In the genomic region with DNA sequence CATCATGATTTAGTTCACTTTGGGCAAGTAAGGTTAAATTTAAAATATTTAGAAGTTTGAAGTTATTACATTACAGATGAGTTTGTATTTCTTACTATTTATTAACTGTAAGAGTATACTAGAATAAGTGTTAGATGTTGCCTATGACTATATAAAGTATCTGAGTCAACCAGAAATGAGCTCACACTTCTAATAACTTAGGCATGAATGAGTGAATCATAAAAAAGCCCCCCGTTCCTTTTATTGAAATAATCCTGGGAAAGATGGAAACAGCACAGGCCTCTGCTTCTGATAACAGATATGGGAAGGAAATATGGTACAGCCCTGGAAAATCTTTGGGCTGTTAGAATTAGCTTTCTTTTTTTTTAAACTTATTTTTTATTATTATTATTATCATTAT, we compare ENCODE assay signal across 22 cellular contexts.
DNase-seq lines count a peak whose midpoint lies in the region; ATAC-seq and TF ChIP-seq lines count a peak whose summit lies in the region.
"Had no signal": no experiment of that assay in that cellular context is flagged by ENCODE, and none has a peak within 500 bp of the region (broad histone marks: within the 10 kb centered on the region; RNA-seq: fewer than 3 reads in every experiment).

No MANE protein-coding gene starts in this region.

- peaks cover 19% of the 10 kb centered on the region for H3K4me1 Mint-ChIP-seq in mesothelial cell of epicardium

- intact Hi-C loops in right cardiac atrium (cut with DNase I) (loop anchor here in 1 of 4 donors (10.0 kb wide), 1 partner anchor 65 kb away; a partner anchor contains a TSS), cardiac septum (cut with DNase I) (loop anchor here (10.0 kb wide), 1 partner anchor 315 kb away; no protein-coding TSS in a partner anchor)

- H3K27ac ChIP-seq in right cardiac atrium (ENCODE audit: low read length): no peak overlapping the region
- H3K27ac ChIP-seq: esophagus squamous epithelium, right lobe of liver, upper lobe of right lung had no signal

- peaks cover 4% of the 10 kb centered on the region for H3K36me3 Mint-ChIP-seq in mesothelial cell of epicardium
- H3K36me3 Mint-ChIP-seq: activated naive CD8-positive, alpha-beta T cell had no signal

- H3K27me3 ChIP-seq in right cardiac atrium (ENCODE audit: control insufficient read depth, insufficient read depth): no peaks in the 10 kb centered on the region
- H3K27me3 ChIP-seq: breast epithelium, esophagus squamous epithelium, right lobe of liver, stomach, upper lobe of right lung had no signal

- peaks cover 11% of the 10 kb centered on the region for H3K9me3 Mint-ChIP-seq in mesothelial cell of epicardium
- H3K9me3 Mint-ChIP-seq: activated T-cell treated with anti-CD3 and anti-CD28 coated beads, Interleukin-2, amount 50 U/mL, for 72 hours had no signal

- peak; percentile 90 for DNase-seq in ELR (ENCODE audit: low read depth)
- DNase-seq in RPMI7951 (ENCODE audit: low read depth): peak; percentile 37
- DNase-seq in epithelial cell of esophagus (ENCODE audit: low read depth): peak; percentile 67
- DNase-seq in mesothelial cell of epicardium (ENCODE audit: low spot score in 2 of 2, unreplicated experiment in 2 of 2): no peak
- no peak for DNase-seq in right cardiac atrium
- DNase-seq in cardiac septum (ENCODE audit: low spot score): no peak
- DNase-seq in HuH-7.5 (ENCODE audit: low spot score): no peak
- DNase-seq in putamen (ENCODE audit: low spot score): no peak
- DNase-seq: activated T-cell treated with anti-CD3 and anti-CD28 coated beads, Interleukin-2, amount 50 U/mL, for 72 hours; CD4-positive, CD25-positive, alpha-beta regulatory T cell; esophagus squamous epithelium; left colon; NCI-H2081 treated with DMSO at 0.1 percent for 48 hours; NCI-H524 treated with DMSO at 0.1 percent for 48 hours; right lobe of liver; stimulated activated CD4-positive, alpha-beta T cell treated with anti-CD3 and anti-CD28 coated beads, Interleukin-2, amount 100 ng/mL, for 24 hours; stomach; T1000; upper lobe of right lung had no signal

- 65% methylated on average over 1 of the region's 1 CpG for WGBS in right cardiac atrium

- no peak for TF ChIP-seq CTCF in epithelial cell of esophagus (IDR thresholded peaks at IDR 0.05; ENCODE audit: insufficient read depth, low read depth, low read length, missing control alignments)
- no peak for TF ChIP-seq CTCF in mesothelial cell of epicardium (IDR thresholded peaks at IDR 0.05; ENCODE audit: unreplicated experiment)

- H3K27ac Mint-ChIP-seq in mesothelial cell of epicardium: peak overlapping the region; percentile 73
- H3K27ac Mint-ChIP-seq: activated naive CD8-positive, alpha-beta T cell; activated T-cell treated with anti-CD3 and anti-CD28 coated beads, Interleukin-2, amount 50 U/mL, for 72 hours; CD4-positive, CD25-positive, alpha-beta regulatory T cell had no signal

- no peaks in the 10 kb centered on the region for H3K27me3 Mint-ChIP-seq in mesothelial cell of epicardium (ENCODE audit: low read depth)
- H3K27me3 Mint-ChIP-seq: activated naive CD8-positive, alpha-beta T cell had no signal

- H3K4me3 ChIP-seq in epithelial cell of esophagus (ENCODE audit: low read length): no peak overlapping the region
- H3K4me3 ChIP-seq in right cardiac atrium (ENCODE audit: low read length): no peak overlapping the region
- H3K4me3 ChIP-seq: breast epithelium, esophagus squamous epithelium, right lobe of liver, stomach, upper lobe of right lung had no signal

- H3K9me3 ChIP-seq in right cardiac atrium (ENCODE audit: control insufficient read depth, low read length): no peaks in the 10 kb centered on the region
- H3K9me3 ChIP-seq: breast epithelium, esophagus squamous epithelium, right lobe of liver, stomach, upper lobe of right lung had no signal

- ATAC-seq in right cardiac atrium: no peak
- ATAC-seq: activated CD4-positive, CD25-positive, alpha-beta regulatory T cell treated with anti-CD3 and anti-CD28 coated beads, Interleukin-2, amount 50 U/mL, for 24 hours; activated T-cell treated with anti-CD3 and anti-CD28 coated beads, Interleukin-2, amount 50 U/mL, for 72 hours; left colon; right lobe of liver; upper lobe of right lung had no signal

- H3K4me1 ChIP-seq in right cardiac atrium (ENCODE audit: control insufficient read depth, insufficient read depth, low read length): peaks cover under 1% of the 10 kb centered on the region
- H3K4me1 ChIP-seq: right lobe of liver had no signal

- H3K4me3 Mint-ChIP-seq in mesothelial cell of epicardium: no peak overlapping the region
- H3K4me3 Mint-ChIP-seq: activated naive CD8-positive, alpha-beta T cell; activated T-cell treated with anti-CD3 and anti-CD28 coated beads, Interleukin-2, amount 50 U/mL, for 72 hours; CD4-positive, CD25-positive, alpha-beta regulatory T cell had no signal

Comparison
In these comparisons a context has a peak if more than half of its experiments do, and no peak if none do; other contexts are left out.
1. DNase-seq: peak in ELR (single experiment), RPMI7951 (single experiment) and epithelial cell of esophagus (single experiment); none in mesothelial cell of epicardium (0 of 2), right cardiac atrium (0 of 3), cardiac septum (single experiment), HuH-7.5 (single experiment) and putamen (single experiment).